ENCODE assay signal across 26 cellular contexts in genomic region chr5:27590503-27590902, GRCh38.
A peak's percentile ranks its signal among the peaks of the same experiment; 100 is the strongest.
DNase-seq lines count a peak whose midpoint lies in the region; ATAC-seq, FAIRE-seq and TF ChIP-seq lines count a peak whose summit lies in the region.
"Had no signal": no experiment of that assay in that cellular context is flagged by ENCODE, and none has a peak within 500 bp of the region (broad histone marks: within the 10 kb centered on the region; RNA-seq: fewer than 3 reads in every experiment).

No MANE protein-coding gene starts in this region.

- H2BK20ac ChIP-seq in IMR-90 (ENCODE audit: low read depth, low read length) (no peak overlapping the region), H1 (ENCODE audit: low read length) (no peak overlapping the region)

- in situ Hi-C loops in IMR-90 (cut with MboI; ENCODE audit: low sequenced_read_pairs): no loop called here

- TF ChIP-seq RAD21 in IMR-90 (IDR thresholded peaks at IDR 0.05; ENCODE audit: low read length) (no peak), H1 (IDR thresholded peaks at IDR 0.05 in 1 of 2, conservative IDR thresholded peaks at IDR 0.05 in 1 of 2; ENCODE audit: low read depth in 2 of 2, low read length in 2 of 2) (no peak)

- POLR2A ChIA-PET in IMR-90 (lab: Charles Lee; ENCODE audit: unreplicated experiment): no interaction called here
- POLR2A ChIA-PET in H1 (lab: Charles Lee; ENCODE audit: partially characterized antibody): no interaction called here

- no peak overlapping the region for H2BK120ac ChIP-seq in IMR-90 (ENCODE audit: low read depth, low read length)
- H2BK120ac ChIP-seq in H1 (replicated peaks; ENCODE audit: low read depth, low read length): no peak overlapping the region

- H2BK12ac ChIP-seq in H1 (ENCODE audit: low read depth, low read length): 0 out of 2 replicates have a peak overlapping the region, but pooled peaks have one; percentile 9

- dilution Hi-C loops in IMR-90 (cut with HindIII; ENCODE audit: low sequenced_read_pairs, unreplicated experiment): no loop called here

- CTCF ChIA-PET in IMR-90 (lab: Yijun Ruan, JAX): no interaction called here
- CTCF ChIA-PET in H1 (lab: Charles Lee; ENCODE audit: partially characterized antibody): interaction anchor here (1.1 kb wide), 1 partner anchor 625 kb away, joined by 3 read pairs; no protein-coding TSS in a partner anchor

- H3K27ac ChIP-seq in IMR-90 (ENCODE audit: insufficient read depth, low read length) (no peak overlapping the region), H1 (ENCODE audit: low read depth, low read length) (no peak overlapping the region), lower lobe of right lung (no peak overlapping the region)
- H3K27ac ChIP-seq: C4-2B, RWPE1, SK-N-MC had no signal

- no peaks in the 10 kb centered on the region for H3K9me1 ChIP-seq in IMR-90 (ENCODE audit: insufficient read depth, low read length)

- 67% methylated on average over 2 of the region's 6 CpGs; no CpG with 5 or more reads in 1 of the 2 experiments for WGBS in IMR-90 (ENCODE audit: extremely low coverage in 2 of 2, insufficient read length in 1 of 2), 2 experiments
- WGBS in H1 (ENCODE audit: extremely low coverage in 1 of 2, insufficient coverage in 1 of 2, insufficient read length in 1 of 2, insufficient replicate concordance in 2 of 2, low coverage in 1 of 2, low lambda C conversion rate in 2 of 2, missing lambda C conversion rate in 1 of 2), 2 experiments: 93% methylated on average over 6 of the region's 6 CpGs; no CpG with 5 or more reads in 1 of the 2 experiments

- ATAC-seq in IMR-90 (ENCODE audit: low read depth): no peak
- ATAC-seq in lower lobe of right lung: peak; percentile 14 to 38
- no peak for ATAC-seq in HG03521 (IDR thresholded peaks at IDR 0.05; ENCODE audit: unreplicated experiment)

- H3K4ac ChIP-seq in IMR-90 (ENCODE audit: low read depth, low read length): no peak overlapping the region
- no peak overlapping the region for H3K4ac ChIP-seq in H1 (replicated peaks; ENCODE audit: insufficient read length, low read depth, low read length)

- H3K9me3 ChIP-seq in IMR-90 (ENCODE audit: control insufficient read depth, insufficient read depth, low read length) (peaks cover 7% of the 10 kb centered on the region), H1 (ENCODE audit: insufficient read depth in 2 of 2, low read depth in 1 of 2, low read length in 1 of 2) (no peaks in the 10 kb centered on the region), lower lobe of right lung (no peaks in the 10 kb centered on the region)

- no peaks in the 10 kb centered on the region for H3K4me1 ChIP-seq in IMR-90 (ENCODE audit: control insufficient read depth, insufficient read depth, low read length)
- H3K4me1 ChIP-seq in H1 (replicated peaks in 1 of 4; ENCODE audit: control insufficient read depth in 3 of 4, insufficient read depth in 4 of 4, low read length in 3 of 4): no peaks in the 10 kb centered on the region; a peak in 1 of 7 replicates
- no peaks in the 10 kb centered on the region for H3K4me1 ChIP-seq in lower lobe of right lung

- H2AFZ ChIP-seq in IMR-90 (replicated peaks; ENCODE audit: low read length, poor library complexity) (peak overlapping the region; percentile 21), H1 (ENCODE audit: low read length) (no peak overlapping the region)

- H3K56ac ChIP-seq in IMR-90 (ENCODE audit: extremely low read depth, insufficient read depth, low read length) (no peak overlapping the region), H1 (replicated peaks; ENCODE audit: insufficient read length, low read depth, low read length) (no peak overlapping the region)

- intact Hi-C loops in IMR-90 (cut with micrococcal nuclease): no loop called here
- intact Hi-C loops in lower lobe of right lung (cut with DNase I): no loop called here
- intact Hi-C loops in posterior vena cava (cut with DNase I): no loop called here

- H3K23ac ChIP-seq in IMR-90 (ENCODE audit: low read depth, low read length) (no peak overlapping the region), H1 (ENCODE audit: insufficient read length) (peak overlapping the region; percentile 15)

- H3K27me3 ChIP-seq in IMR-90 (ENCODE audit: control insufficient read depth, insufficient read depth, low read length) (no peaks in the 10 kb centered on the region), H1 (replicated peaks in 1 of 4; ENCODE audit: control insufficient read depth in 3 of 4, extremely low read depth in 1 of 4, insufficient read depth in 3 of 4, low read length in 3 of 4) (no peaks in the 10 kb centered on the region), lower lobe of right lung (ENCODE audit: low read depth) (no peaks in the 10 kb centered on the region)

- H2AK9ac ChIP-seq in IMR-90 (replicated peaks; ENCODE audit: low read depth, low read length, poor library complexity): no peak overlapping the region

- H3K4me3 ChIP-seq in IMR-90 (ENCODE audit: insufficient read depth, low read depth, low read length) (no peak overlapping the region), H1 (ENCODE audit: extremely low read depth in 1 of 4, insufficient read depth in 2 of 4, low read depth in 3 of 4, low read length in 4 of 4) (no peak overlapping the region), lower lobe of right lung (no peak overlapping the region)
- H3K4me3 ChIP-seq: SK-N-MC had no signal

- FAIRE-seq in H1 (lab: Jason Lieb, UNC): no peak
- FAIRE-seq: A204.1, GM12892 had no signal

- H3K36me3 ChIP-seq in IMR-90 (ENCODE audit: control insufficient read depth, insufficient read depth, low read length): no peaks in the 10 kb centered on the region
- no peaks in the 10 kb centered on the region for H3K36me3 ChIP-seq in H1 (ENCODE audit: control insufficient read depth in 2 of 4, insufficient read depth in 4 of 4, low read length in 3 of 4)
- H3K36me3 ChIP-seq in lower lobe of right lung: no peaks in the 10 kb centered on the region

- no peak overlapping the region for H3K18ac ChIP-seq in IMR-90 (ENCODE audit: low read depth, low read length)
- H3K18ac ChIP-seq in H1 (ENCODE audit: extremely low read depth, low read length): no peak overlapping the region

- TF ChIP-seq EP300 in H1 (IDR thresholded peaks at IDR 0.05; ENCODE audit: borderline replicate concordance in 1 of 2, low read depth in 2 of 2, low read length in 2 of 2): no peak

- H2BK15ac ChIP-seq in IMR-90 (ENCODE audit: low read depth, low read length): no peak overlapping the region
- no peak overlapping the region for H2BK15ac ChIP-seq in H1 (ENCODE audit: low read length)

- H4K8ac ChIP-seq in IMR-90 (ENCODE audit: low read depth in 2 of 2, low read length in 2 of 2) (no peak overlapping the region), H1 (ENCODE audit: extremely low read depth, insufficient read depth, low read length) (no peak overlapping the region)

- H3K4me2 ChIP-seq in IMR-90 (ENCODE audit: low read depth, low read length) (no peak overlapping the region), H1 (ENCODE audit: insufficient read depth in 1 of 2, low read depth in 2 of 2, low read length in 2 of 2) (no peak overlapping the region)

- H2AK5ac ChIP-seq in IMR-90 (ENCODE audit: low read depth, low read length) (no peak overlapping the region), H1 (ENCODE audit: low read depth, low read length) (no peak overlapping the region)

- H3K79me1 ChIP-seq in IMR-90 (ENCODE audit: low read depth in 1 of 2, low read length in 2 of 2) (no peaks in the 10 kb centered on the region), H1 (ENCODE audit: low read depth, low read length) (no peaks in the 10 kb centered on the region)

- H4K20me1 ChIP-seq in IMR-90 (ENCODE audit: insufficient read depth, low read length) (no peaks in the 10 kb centered on the region), H1 (replicated peaks in 1 of 2; ENCODE audit: control insufficient read depth in 1 of 2, insufficient read depth in 2 of 2, low read length in 2 of 2) (no peaks in the 10 kb centered on the region)

- H3K9ac ChIP-seq in IMR-90 (ENCODE audit: low read depth, low read length) (no peak overlapping the region), H1 (replicated peaks in 1 of 4; ENCODE audit: extremely low read depth in 1 of 4, low read depth in 3 of 4, low read length in 3 of 4) (no peak overlapping the region)

- no TSS peak for BruUV-seq in IMR-90 (replicated peaks; lab: Mats Ljungman, UMichigan)

- H4K91ac ChIP-seq in IMR-90 (ENCODE audit: insufficient read depth, low read depth, low read length) (no peak overlapping the region), H1 (replicated peaks; ENCODE audit: insufficient read length, low read length) (no peak overlapping the region)

- H3K14ac ChIP-seq in IMR-90 (replicated peaks; ENCODE audit: low read depth, low read length) (no peak overlapping the region), H1 (ENCODE audit: insufficient read length) (no peak overlapping the region)

- H2BK5ac ChIP-seq in IMR-90 (ENCODE audit: low read depth, low read length, poor library complexity, severe bottlenecking) (no peak overlapping the region), H1 (ENCODE audit: low read depth, low read length) (no peak overlapping the region)

- H4K5ac ChIP-seq in IMR-90 (ENCODE audit: low read depth, low read length) (no peak overlapping the region), H1 (ENCODE audit: insufficient read length, low read depth, low read length) (no peak overlapping the region)

- TF ChIP-seq POLR2A in IMR-90 (IDR thresholded peaks at IDR 0.05; ENCODE audit: low read depth, low read length) (no peak), H1 (IDR thresholded peaks at IDR 0.05; ENCODE audit: control extremely low read depth in 1 of 2, low read depth in 2 of 2, low read length in 2 of 2) (no peak)

- no peaks in the 10 kb centered on the region for H3K23me2 ChIP-seq in H1 (ENCODE audit: low read depth, low read length)

- H3K79me2 ChIP-seq in H1 (ENCODE audit: control insufficient read depth in 1 of 2, insufficient read depth in 2 of 2, low read length in 2 of 2): no peaks in the 10 kb centered on the region

- TF ChIP-seq CTCF in IMR-90 (conservative IDR thresholded peaks at IDR 0.05; ENCODE audit: low read depth, low read length) (no peak), H1 (IDR thresholded peaks at IDR 0.05; ENCODE audit: control extremely low read depth in 1 of 3, insufficient read depth in 1 of 3, low read depth in 1 of 3, low read length in 3 of 3) (no peak), lower lobe of right lung (IDR thresholded peaks at IDR 0.05) (no peak)

- DNase-seq in IMR-90 (no peak), H1 (ENCODE audit: low read depth in 1 of 2, low spot score in 2 of 2) (no peak), lower lobe of right lung (peak; percentile 28), posterior vena cava (ENCODE audit: low spot score) (peak; percentile 64), COLO829 (ENCODE audit: low spot score) (no peak), NCI-H1436 (lab: John Stamatoyannopoulos, UW) (no peak), SHP77 treated with DMSO at 0.1 percent for 48 hours (lab: John Stamatoyannopoulos, UW) (no peak)
- DNase-seq: Calu3; CD8-positive, alpha-beta memory T cell; DMS153; DND-41; GOT3; HCEC 1CT; Kasumi-1; NCI-H1105; NCI-H2029 treated with DMSO at 0.1 percent for 48 hours; NCI-H2227 treated with DMSO at 0.1 percent for 48 hours; NCI-H526 treated with DMSO at 0.1 percent for 48 hours; SIG-M5; SW 1271 had no signal

TF ChIP-seq in IMR-90, 13 proteins besides CTCF, POLR2A, EP300 and RAD21 (continues in another document):
- TF ChIP-seq CEBPB (IDR thresholded peaks at IDR 0.05; ENCODE audit: low read depth, low read length) (no peak), NFE2L2 (IDR thresholded peaks at IDR 0.05; ENCODE audit: low read depth, low read length) (no peak)

TF ChIP-seq in H1, 55 proteins besides CTCF, POLR2A, EP300 and RAD21 (continues in another document):
- TF ChIP-seq NANOG (IDR thresholded peaks at IDR 0.05; ENCODE audit: insufficient read depth, low read depth, low read length, poor library complexity, severe bottlenecking): no peak

Comparison
In these comparisons a context has a peak if more than half of its experiments do, and no peak if none do; other contexts are left out.
1. ATAC-seq: peak in lower lobe of right lung (2 of 2); none in IMR-90 (single experiment) and HG03521 (single experiment).
2. DNase-seq: peak in lower lobe of right lung (single experiment) and posterior vena cava (single experiment); none in IMR-90 (single experiment), H1 (0 of 2), COLO829 (single experiment), NCI-H1436 (single experiment) and SHP77 treated with DMSO at 0.1 percent for 48 hours (single experiment).